9 cellular contexts compared by ENCODE assay signal in genomic region chr17:68089881-68090280, GRCh38. TPM values are rescaled to one million over a fixed set of nuclear protein-coding genes. Genes with fewer than 3 reads are reported as not detected.
A peak's percentile ranks its signal among the peaks of the same experiment; 100 is the strongest.
DNase-seq lines count a peak whose midpoint lies in the region; ATAC-seq, FAIRE-seq and TF ChIP-seq lines count a peak whose summit lies in the region.
"Had no signal": no experiment of that assay in that cellular context is flagged by ENCODE, and none has a peak within 500 bp of the region (broad histone marks: within the 10 kb centered on the region; RNA-seq: fewer than 3 reads in every experiment).

No MANE protein-coding gene starts in this region.

- peaks cover 35 to 57% (median 51%) of the 10 kb centered on the region in 10 experiments for H3K4me1 ChIP-seq in BLaER1 treated with 17β-estradiol and CSF1 and Interleukin-3, amounts not matched to agents 10 nM and 100 nM
- H3K4me1 ChIP-seq in hepatocyte (ENCODE audit: insufficient read depth) (peaks cover 9% of the 10 kb centered on the region), spleen (peaks cover 22 to 57% (median 40%) of the 10 kb centered on the region in 6 donors)

- H3K27ac ChIP-seq in BLaER1 treated with 17β-estradiol and CSF1 and Interleukin-3, amounts not matched to agents 10 nM and 100 nM: no peak overlapping the region; a peak in 1 of 22 replicates
- no peak overlapping the region for H3K27ac ChIP-seq in hepatocyte
- peak overlapping the region in 1 of 8 donors; percentile 35 for H3K27ac ChIP-seq in spleen

- no peaks in the 10 kb centered on the region for H3K9me3 ChIP-seq in BLaER1 treated with 17β-estradiol and CSF1 and Interleukin-3, amounts not matched to agents 10 nM and 100 nM (replicated peaks in 1 of 11)
- H3K9me3 ChIP-seq in hepatocyte (ENCODE audit: low read depth) (no peaks in the 10 kb centered on the region), spleen (no peaks in the 10 kb centered on the region)

- WGBS in hepatocyte (ENCODE audit: low lambda C conversion rate, missing lambda C conversion rate): 86% methylated on average over 3 of the region's 3 CpGs
- WGBS in spleen, 5 donors: 24 to 52% (median 35%) methylated on average over 3 of the region's 3 CpGs

- no peaks in the 10 kb centered on the region for H3K36me3 ChIP-seq in BLaER1 treated with 17β-estradiol and CSF1 and Interleukin-3, amounts not matched to agents 10 nM and 100 nM
- H3K36me3 ChIP-seq in hepatocyte (replicated peaks; ENCODE audit: insufficient read depth, low read depth): no peaks in the 10 kb centered on the region
- no peaks in the 10 kb centered on the region for H3K36me3 ChIP-seq in spleen

- CTCF ChIA-PET in HEK293T (lab: Yijun Ruan, JAX): no interaction called here

- TF ChIP-seq CTCF in hepatocyte (IDR thresholded peaks at IDR 0.05; ENCODE audit: poor library complexity) (no peak), spleen (IDR thresholded peaks at IDR 0.05 in 8 of 11, conservative IDR thresholded peaks at IDR 0.05 in 3 of 11) (no peak)

- no peak overlapping the region for H2AFZ ChIP-seq in hepatocyte

- no peak overlapping the region for H3K9ac ChIP-seq in BLaER1 treated with 17β-estradiol and CSF1 and Interleukin-3, amounts not matched to agents 10 nM and 100 nM

- intact Hi-C loops in spleen (cut with DNase I; ENCODE audit: low total_unique reads): no loop called here

- no peaks in the 10 kb centered on the region for H4K20me1 ChIP-seq in BLaER1 treated with 17β-estradiol and CSF1 and Interleukin-3, amounts not matched to agents 10 nM and 100 nM
- H4K20me1 ChIP-seq in hepatocyte (ENCODE audit: insufficient read depth, poor library complexity, severe bottlenecking): no peaks in the 10 kb centered on the region

- H3K9me2 ChIP-seq in hepatocyte (replicated peaks; ENCODE audit: insufficient read depth): no peaks in the 10 kb centered on the region

- DNase-seq in RCC 7860 (ENCODE audit: low spot score): peak; percentile 71
- peak; percentile 39 for DNase-seq in hepatocyte (ENCODE audit: low spot score)
- DNase-seq in spleen: no peak
- no peak for DNase-seq in activated effector memory CD4-positive, alpha-beta T cell treated with anti-CD3 and anti-CD28 coated beads, Interleukin-2, amount 50 U/mL, for 16 hours
- DNase-seq in HEK293T (ENCODE audit: extremely low spot score): no peak
- no peak for DNase-seq in HCEC 1CT
- DNase-seq: T-helper 17 cell had no signal

- H3K79me2 ChIP-seq in hepatocyte: no peaks in the 10 kb centered on the region

- H3K27me3 ChIP-seq in BLaER1 treated with 17β-estradiol and CSF1 and Interleukin-3, amounts not matched to agents 10 nM and 100 nM: peaks cover 0 to 17% (median 0%) of the 10 kb centered on the region in 11 experiments; a peak in 4 of 22 replicates
- H3K27me3 ChIP-seq in hepatocyte (no peaks in the 10 kb centered on the region), spleen (replicated peaks in 1 of 7) (no peaks in the 10 kb centered on the region)

- POLR2A ChIA-PET in HEK293T (lab: Yijun Ruan, JAX): no interaction called here

- FAIRE-seq in RCC 7860 (lab: Jason Lieb, UNC): peak; percentile 78

- ATAC-seq in GM19463 (IDR thresholded peaks at IDR 0.05; ENCODE audit: unreplicated experiment): peak; percentile 49
- ATAC-seq: T-helper 17 cell had no signal

- H3K4me3 ChIP-seq in BLaER1 treated with 17β-estradiol and CSF1 and Interleukin-3, amounts not matched to agents 10 nM and 100 nM: no peak overlapping the region
- H3K4me3 ChIP-seq in hepatocyte (no peak overlapping the region), spleen (no peak overlapping the region)

- peak overlapping the region in 8 of 11 experiments; percentile 17 to 98 (median 66); a peak in 16 of 22 replicates for H3K4me2 ChIP-seq in BLaER1 treated with 17β-estradiol and CSF1 and Interleukin-3, amounts not matched to agents 10 nM and 100 nM
- H3K4me2 ChIP-seq in hepatocyte: no peak overlapping the region

- no peak for TF ChIP-seq POLR2A in spleen (IDR thresholded peaks at IDR 0.05)

TF ChIP-seq in HEK293T, 16 proteins besides CTCF, POLR2A, EP300 and RAD21:
- TF ChIP-seq L3MBTL2 (conservative IDR thresholded peaks at IDR 0.05) (no peak), BHLHE40 (IDR thresholded peaks at IDR 0.05; ENCODE audit: borderline replicate concordance) (no peak), HDGF (IDR thresholded peaks at IDR 0.05; ENCODE audit: borderline replicate concordance) (no peak), ARNT (IDR thresholded peaks at IDR 0.05) (no peak), FOXK2 (IDR thresholded peaks at IDR 0.05) (no peak), ELF4 (IDR thresholded peaks at IDR 0.05) (no peak), NFRKB (IDR thresholded peaks at IDR 0.05) (no peak), ZNF384 (IDR thresholded peaks at IDR 0.05) (no peak), FOXM1 (IDR thresholded peaks at IDR 0.05; ENCODE audit: borderline replicate concordance) (no peak), TARDBP (IDR thresholded peaks at IDR 0.05) (no peak), LEF1 (IDR thresholded peaks at IDR 0.05; ENCODE audit: borderline replicate concordance) (no peak), SP1 (IDR thresholded peaks at IDR 0.05) (no peak), SUZ12 (IDR thresholded peaks at IDR 0.05) (no peak), CTBP1 (IDR thresholded peaks at IDR 0.05; ENCODE audit: borderline replicate concordance) (no peak), FOXA1 (IDR thresholded peaks at IDR 0.05) (no peak)
- TF ChIP-seq, protein P1, sequence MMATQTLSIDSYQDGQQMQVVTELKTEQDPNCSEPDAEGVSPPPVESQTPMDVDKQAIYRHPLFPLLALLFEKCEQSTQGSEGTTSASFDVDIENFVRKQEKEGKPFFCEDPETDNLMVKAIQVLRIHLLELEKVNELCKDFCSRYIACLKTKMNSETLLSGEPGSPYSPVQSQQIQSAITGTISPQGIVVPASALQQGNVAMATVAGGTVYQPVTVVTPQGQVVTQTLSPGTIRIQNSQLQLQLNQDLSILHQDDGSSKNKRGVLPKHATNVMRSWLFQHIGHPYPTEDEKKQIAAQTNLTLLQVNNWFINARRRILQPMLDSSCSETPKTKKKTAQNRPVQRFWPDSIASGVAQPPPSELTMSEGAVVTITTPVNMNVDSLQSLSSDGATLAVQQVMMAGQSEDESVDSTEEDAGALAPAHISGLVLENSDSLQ (IDR thresholded peaks at IDR 0.05): no peak

RNA-seq across cellular contexts. Expression of gene KPNA2, which starts 54.3 kb away (rescaled TPM):
- total RNA-seq in hepatocyte: 62.6 and 72.1 TPM in 2 replicates
- 99.5 and 109 TPM in 2 replicates for polyA plus RNA-seq in hepatocyte
- 10 to 100 TPM; 22.1 to 49.2 (median 38.5) TPM for total RNA-seq in spleen
- polyA plus RNA-seq in spleen: 10 to 100 TPM; 12.4 to 32.5 (median 31.4) TPM

Comparison
In these comparisons a context has a peak if more than half of its experiments do, and no peak if none do; other contexts are left out.
1. DNase-seq: peak in RCC 7860 (single experiment) and hepatocyte (single experiment); none in spleen (single experiment), activated effector memory CD4-positive, alpha-beta T cell treated with anti-CD3 and anti-CD28 coated beads, Interleukin-2, amount 50 U/mL, for 16 hours (single experiment), HEK293T (single experiment) and HCEC 1CT (single experiment).